Comparison of ENCODE assay signal across 8 cellular contexts in the genomic region with DNA sequence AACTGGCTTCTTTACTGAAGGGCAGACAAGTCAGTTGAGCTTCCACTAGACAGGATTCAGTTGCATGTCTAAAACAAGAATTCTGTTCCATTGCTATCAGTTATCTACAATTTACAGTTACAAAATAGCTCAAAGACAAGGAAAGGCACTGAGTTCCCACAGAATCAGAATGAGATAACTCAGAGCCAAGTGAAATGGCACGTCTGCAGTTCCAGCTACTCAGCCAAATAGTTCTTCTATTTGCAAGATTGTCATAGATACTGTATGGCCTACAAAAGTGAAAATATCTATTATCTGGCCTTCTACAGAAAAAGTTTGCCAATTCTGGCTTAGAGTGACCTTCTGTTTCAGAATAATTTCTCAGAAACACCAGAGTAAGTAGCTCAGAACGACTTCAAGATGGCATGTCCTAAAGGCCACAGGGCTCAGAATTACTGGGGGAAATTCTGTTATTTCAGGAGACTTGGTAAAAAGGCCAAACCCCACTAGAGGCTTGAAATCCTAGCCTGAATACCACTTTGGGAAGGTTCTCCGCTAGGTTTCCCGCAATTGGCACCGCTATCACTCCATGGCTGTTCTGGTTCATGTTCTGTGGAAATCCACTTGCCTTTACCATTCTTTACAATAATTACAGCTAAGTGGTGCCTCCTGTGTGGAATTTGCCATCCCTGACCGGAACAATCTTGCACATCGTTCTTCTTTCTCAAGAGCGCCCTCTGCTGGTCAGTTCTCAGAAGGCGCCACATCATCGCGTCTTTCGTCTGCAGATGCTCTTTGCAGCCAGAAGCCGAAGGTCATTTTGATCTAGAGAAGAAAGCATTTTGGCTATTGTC. TPM values are rescaled to one million over a fixed set of nuclear protein-coding genes. Genes with fewer than 3 reads are reported as not detected.
A peak's percentile ranks its signal among the peaks of the same experiment; 100 is the strongest.
DNase-seq lines count a peak whose midpoint lies in the region; ATAC-seq and TF ChIP-seq lines count a peak whose summit lies in the region.

No MANE protein-coding gene starts in this region.

- peak overlapping the region; percentile 54 for H3K4me2 ChIP-seq in OCI-LY3 (ENCODE audit: low read length)

- H3K4me1 ChIP-seq in OCI-LY3 (ENCODE audit: low read length) (peaks cover 8% of the 10 kb centered on the region), esophagus muscularis mucosa (peaks cover 0 to 13% (median 7%) of the 10 kb centered on the region in 4 donors)

- no peaks in the 10 kb centered on the region for H3K36me3 Mint-ChIP-seq in naive thymus-derived CD8-positive, alpha-beta T cell
- peaks cover 2 to 3% of the 10 kb centered on the region in 2 donors for H3K36me3 Mint-ChIP-seq in stimulated activated naive B cell treated with anti-CD40 and anti-IgM and Interleukin-4, amounts not matched to agents 10 μg/mL and 1 μg/mL and 100 μg/mL, for 72 hours

- no peak overlapping the region for H3K27ac ChIP-seq in OCI-LY3 (ENCODE audit: low read length)
- H3K27ac ChIP-seq in esophagus muscularis mucosa (replicated peaks in 1 of 4), result peak overlapping the region in 1 of 4 donors; percentile 39

- peak overlapping the region in 2 of 10 donors; percentile 24 to 63 for H3K27ac Mint-ChIP-seq in naive thymus-derived CD8-positive, alpha-beta T cell
- no peak overlapping the region for H3K27ac Mint-ChIP-seq in stimulated activated naive B cell treated with anti-CD40 and anti-IgM and Interleukin-4, amounts not matched to agents 10 μg/mL and 1 μg/mL and 100 μg/mL, for 72 hours

- H3K4me1 Mint-ChIP-seq in naive thymus-derived CD8-positive, alpha-beta T cell, result peaks cover 0 to 9% (median 6%) of the 10 kb centered on the region in 4 donors
- peaks cover 2 to 7% of the 10 kb centered on the region in 2 donors for H3K4me1 Mint-ChIP-seq in stimulated activated naive B cell treated with anti-CD40 and anti-IgM and Interleukin-4, amounts not matched to agents 10 μg/mL and 1 μg/mL and 100 μg/mL, for 72 hours

- WGBS in esophagus muscularis mucosa, result 28% methylated on average over 13 of the region's 13 CpGs

- POLR2A ChIA-PET in naive thymus-derived CD8-positive, alpha-beta T cell (lab: Charles Lee), result interaction anchor here (0.9 to 1.3 kb wide), 2 partner anchors 104 to 884 kb away, joined by 3 read pairs; a partner anchor contains a TSS

- intact Hi-C loops in esophagus muscularis mucosa (cut with DNase I), result loop anchor here (5.0 to 10.0 kb wide), 2 partner anchors 114 to 196 kb away; a partner anchor contains a TSS

- H3K27me3 Mint-ChIP-seq in naive thymus-derived CD8-positive, alpha-beta T cell, result peaks cover 0 to 5% (median 0%) of the 10 kb centered on the region in 5 donors
- no peaks in the 10 kb centered on the region for H3K27me3 Mint-ChIP-seq in stimulated activated naive B cell treated with anti-CD40 and anti-IgM and Interleukin-4, amounts not matched to agents 10 μg/mL and 1 μg/mL and 100 μg/mL, for 72 hours

- H3K9ac ChIP-seq in OCI-LY3 (ENCODE audit: low read length), result no peak overlapping the region

- peak; percentile 98 for TF ChIP-seq CTCF in OCI-LY3 (IDR thresholded peaks at IDR 0.05; ENCODE audit: low read depth, low read length)
- TF ChIP-seq CTCF in esophagus muscularis mucosa (IDR thresholded peaks at IDR 0.05), result peak in 2 of 3 experiments; percentile 84 to 91

- no peaks in the 10 kb centered on the region for H4K20me1 ChIP-seq in OCI-LY3 (ENCODE audit: insufficient read depth, low read length)

- H3K27me3 ChIP-seq in OCI-LY3 (ENCODE audit: low read depth, low read length), result no peaks in the 10 kb centered on the region
- no peaks in the 10 kb centered on the region for H3K27me3 ChIP-seq in esophagus muscularis mucosa

- peak; percentile 61 for ATAC-seq in GM18511 (IDR thresholded peaks at IDR 0.05; ENCODE audit: unreplicated experiment)
- ATAC-seq in naive thymus-derived CD8-positive, alpha-beta T cell, result peak; percentile 85 to 93
- ATAC-seq in stimulated activated naive B cell treated with anti-CD40 and anti-IgM and Interleukin-4, amounts not matched to agents 10 μg/mL and 1 μg/mL and 100 μg/mL, for 72 hours (replicated peaks), result peak; percentile 78 to 83

- H3K36me3 ChIP-seq in OCI-LY3 (replicated peaks; ENCODE audit: low read depth, low read length) (no peaks in the 10 kb centered on the region), esophagus muscularis mucosa (no peaks in the 10 kb centered on the region)

- H3K9me3 ChIP-seq in OCI-LY3 (ENCODE audit: insufficient read depth, low read length), result no peaks in the 10 kb centered on the region
- no peaks in the 10 kb centered on the region for H3K9me3 ChIP-seq in esophagus muscularis mucosa

- TF ChIP-seq POLR2A in esophagus muscularis mucosa (IDR thresholded peaks at IDR 0.05; ENCODE audit: low read depth), result no peak

- H3K4me3 Mint-ChIP-seq in naive thymus-derived CD8-positive, alpha-beta T cell, result no peak overlapping the region
- H3K4me3 Mint-ChIP-seq in stimulated activated naive B cell treated with anti-CD40 and anti-IgM and Interleukin-4, amounts not matched to agents 10 μg/mL and 1 μg/mL and 100 μg/mL, for 72 hours, result no peak overlapping the region

- H2AFZ ChIP-seq in OCI-LY3 (ENCODE audit: low read depth, low read length), result no peak overlapping the region

- H3K9me3 Mint-ChIP-seq in naive thymus-derived CD8-positive, alpha-beta T cell, result no peaks in the 10 kb centered on the region
- peaks cover 0 to 3% of the 10 kb centered on the region in 2 donors for H3K9me3 Mint-ChIP-seq in stimulated activated naive B cell treated with anti-CD40 and anti-IgM and Interleukin-4, amounts not matched to agents 10 μg/mL and 1 μg/mL and 100 μg/mL, for 72 hours

- H3K4me3 ChIP-seq in OCI-LY3 (ENCODE audit: low read length) (no peak overlapping the region), esophagus muscularis mucosa (no peak overlapping the region)

- DNase-seq in A172 (ENCODE audit: low spot score) (peak; percentile 55), KG1 (lab: John Stamatoyannopoulos, UW) (peak; percentile 55), activated T-cell treated with anti-CD3 and anti-CD28 coated beads for 24 hours (ENCODE audit: low read depth) (peak; percentile 77), esophagus muscularis mucosa (ENCODE audit: extremely low spot score) (peak; percentile 96)
- DNase-seq in naive thymus-derived CD8-positive, alpha-beta T cell, result peak; percentile 61 to 88 (median 77)
- peak; percentile 58 for DNase-seq in stimulated activated naive B cell treated with anti-CD40 and anti-IgM and Interleukin-4, amounts not matched to agents 10 μg/mL and 1 μg/mL and 100 μg/mL, for 72 hours

- no peak for TF ChIP-seq EP300 in esophagus muscularis mucosa (IDR thresholded peaks at IDR 0.05)

- H3K79me2 ChIP-seq in OCI-LY3 (ENCODE audit: low read length), result no peaks in the 10 kb centered on the region

RNA-seq across cellular contexts. Expression of a gene that starts 10.6 kb away (rescaled TPM):
- 124 TPM in 2 replicates for total RNA-seq in A172 (2014; rRNA removed; shearing (Covaris generic))
- total RNA-seq in esophagus muscularis mucosa, result 100 to 1,000 TPM in 1 of 4 donors, 10 to 100 TPM in 3; 66.4 to 122 (median 70.1) TPM
- total RNA-seq in naive thymus-derived CD8-positive, alpha-beta T cell, result 100 to 1,000 TPM; 105 to 116 TPM
- polyA plus RNA-seq in naive thymus-derived CD8-positive, alpha-beta T cell, result 100 to 1,000 TPM; 166 to 231 (median 203) TPM
